ENCODE assay signal across 20 cellular contexts in genomic region chr5:91150636-91151035, GRCh38.
"Had no signal": no experiment of that assay in that cellular context is flagged by ENCODE, and none has a peak within 500 bp of the region (broad histone marks: within the 10 kb centered on the region; RNA-seq: fewer than 3 reads in every experiment).

No MANE protein-coding gene starts in this region.

- H3K4me1 Mint-ChIP-seq: stimulated activated effector memory CD8-positive, alpha-beta T cell treated with anti-CD3 and anti-CD28 coated beads, Interleukin-12 subunit alpha, Interleukin-12 subunit beta, amount 100 ng/mL, for 72 hours had no signal

- ATAC-seq: gastrocnemius medialis, heart right ventricle, left lobe of liver, psoas muscle, right lobe of liver had no signal

- H3K27me3 ChIP-seq: gastrocnemius medialis, heart right ventricle, right lobe of liver, suprapubic skin, tibial nerve had no signal

- H3K27ac ChIP-seq: gastrocnemius medialis, heart right ventricle, psoas muscle, right lobe of liver, suprapubic skin had no signal

- H3K9me3 ChIP-seq: gastrocnemius medialis, psoas muscle, right lobe of liver, suprapubic skin, tibial nerve had no signal

- H3K27ac Mint-ChIP-seq: endodermal cell; mesothelial cell of epicardium; natural killer cell; stimulated activated effector memory CD8-positive, alpha-beta T cell treated with anti-CD3 and anti-CD28 coated beads, Interleukin-12 subunit alpha, Interleukin-12 subunit beta, amount 100 ng/mL, for 72 hours had no signal

- H3K4me3 Mint-ChIP-seq: endodermal cell; mesothelial cell of epicardium; natural killer cell; stimulated activated effector memory CD8-positive, alpha-beta T cell treated with anti-CD3 and anti-CD28 coated beads, Interleukin-12 subunit alpha, Interleukin-12 subunit beta, amount 100 ng/mL, for 72 hours had no signal

- H3K36me3 Mint-ChIP-seq: natural killer cell; stimulated activated effector memory CD8-positive, alpha-beta T cell treated with anti-CD3 and anti-CD28 coated beads, Interleukin-12 subunit alpha, Interleukin-12 subunit beta, amount 100 ng/mL, for 72 hours had no signal

- DNase-seq: cerebellar nuclear complex; dermis blood vessel endothelial cell; effector CD4-positive, alpha-beta T cell; endodermal cell; gastrocnemius medialis; heart right ventricle; hypothalamus; islet precursor cell; natural killer cell; psoas muscle; retina; right lobe of liver; stimulated activated CD4-positive, alpha-beta T cell treated with anti-CD3 and anti-CD28 coated beads, Interleukin-4, amount 100 ng/mL, for 1 hour; stimulated activated CD8-positive, alpha-beta memory T cell treated with anti-CD3 and anti-CD28 coated beads, Interleukin-4, amount 100 ng/mL, for 48 hours; stimulated activated naive CD8-positive, alpha-beta T cell treated with anti-CD3 and anti-CD28 coated beads, Interleukin-15, Interleukin-2, amounts not matched to agents 100 U/mL and 50 U/mL, for 24 hours had no signal

- H3K9me3 Mint-ChIP-seq: natural killer cell; stimulated activated effector memory CD8-positive, alpha-beta T cell treated with anti-CD3 and anti-CD28 coated beads, Interleukin-12 subunit alpha, Interleukin-12 subunit beta, amount 100 ng/mL, for 72 hours had no signal

- H3K4me3 ChIP-seq: gastrocnemius medialis, heart right ventricle, psoas muscle, right lobe of liver, suprapubic skin, tibial nerve had no signal

- H3K36me3 ChIP-seq: gastrocnemius medialis, heart right ventricle, right lobe of liver, suprapubic skin, tibial nerve had no signal
